Comparison of ENCODE assay signal across 27 cellular contexts in the genomic region with DNA sequence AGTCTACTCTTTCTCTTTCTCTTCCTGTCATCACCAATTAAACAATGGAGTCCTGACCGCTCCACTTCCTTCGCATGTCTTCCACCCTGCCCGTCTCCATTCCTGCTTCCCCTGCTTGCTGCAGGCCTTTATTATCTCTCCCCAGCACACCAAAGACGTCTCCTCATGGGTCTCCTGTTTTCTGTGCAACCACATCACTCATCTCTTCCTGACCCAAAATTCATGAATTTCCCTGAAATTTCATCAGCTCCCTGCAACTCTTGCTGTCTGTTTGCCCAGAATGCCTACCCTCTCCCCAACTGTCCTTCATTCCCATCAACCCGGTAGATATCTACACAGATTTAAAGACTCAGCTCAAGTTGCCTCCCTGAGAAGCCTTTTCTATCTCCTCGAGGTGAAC.
"Had no signal": no experiment of that assay in that cellular context is flagged by ENCODE, and none has a peak within 500 bp of the region (broad histone marks: within the 10 kb centered on the region; RNA-seq: fewer than 3 reads in every experiment).

No MANE protein-coding gene starts in this region.

- H3K9me3 ChIP-seq: neutrophil, pancreas, prostate gland, right lobe of liver, sigmoid colon, stomach, thoracic aorta, thyroid gland, tibial nerve, upper lobe of right lung, uterus had no signal

- H3K36me3 ChIP-seq: neutrophil, pancreas, prostate gland, right lobe of liver, sigmoid colon, stomach, thoracic aorta, thyroid gland, tibial nerve, upper lobe of right lung, uterus had no signal

- DNase-seq: naive thymus-derived CD8-positive, alpha-beta T cell; nephron progenitor cell; nucleus accumbens; pancreas; right cardiac atrium; right lobe of liver; sigmoid colon; small intestine; stimulated activated CD4-positive, alpha-beta T cell treated with anti-CD3 and anti-CD28 coated beads, Interleukin-15, amount 100 ng/mL, for 24 hours; stimulated activated CD4-positive, alpha-beta T cell treated with anti-CD3 and anti-CD28 coated beads, Interleukin-2, amount 100 ng/mL, for 24 hours; stimulated activated CD4-positive, alpha-beta T cell treated with anti-CD3 and anti-CD28 coated beads, Interleukin-2, amount 100 ng/mL, for 48 hours; stimulated activated CD4-positive, alpha-beta T cell treated with anti-CD3 and anti-CD28 coated beads, Interleukin-4, amount 100 ng/mL, for 24 hours; stimulated activated naive B cell treated with anti-CD40 and anti-IgM and Interleukin-4, amounts not matched to agents 10 μg/mL and 1 μg/mL and 100 μg/mL, for 72 hours; stimulated activated naive CD4-positive, alpha-beta T cell treated with Interleukin-2 at 50 U/mL for 16 hours; stomach; thyroid gland; upper lobe of right lung; uterus had no signal

- H3K27me3 Mint-ChIP-seq: stimulated activated naive CD8-positive, alpha-beta T cell treated with anti-CD3 and anti-CD28 coated beads, Interleukin-15, Interleukin-2, amounts not matched to agents 100 ng/mL and 50 ng/mL, for 24 hours had no signal

- ATAC-seq: naive thymus-derived CD8-positive, alpha-beta T cell; natural killer cell treated with Interleukin-12 subunit alpha and Interleukin-12 subunit beta and Interleukin-15 and Interleukin-18, amount 100 ng/mL, for 72 hours; pancreas; right cardiac atrium; right lobe of liver; stimulated activated effector memory CD8-positive, alpha-beta T cell treated with anti-CD3 and anti-CD28 coated beads, Interleukin-12 subunit alpha, Interleukin-12 subunit beta, amount 100 ng/mL, for 72 hours; stimulated activated naive B cell treated with anti-CD40 and anti-IgM and Interleukin-4, amounts not matched to agents 10 μg/mL and 1 μg/mL and 100 μg/mL, for 72 hours; upper lobe of right lung had no signal

- H3K4me3 Mint-ChIP-seq: naive thymus-derived CD8-positive, alpha-beta T cell; natural killer cell treated with Interleukin-12 subunit alpha and Interleukin-12 subunit beta and Interleukin-15 and Interleukin-18, amount 100 ng/mL, for 72 hours; nephron progenitor cell; neural crest cell; stimulated activated effector memory CD8-positive, alpha-beta T cell treated with anti-CD3 and anti-CD28 coated beads, Interleukin-12 subunit alpha, Interleukin-12 subunit beta, amount 100 ng/mL, for 72 hours; stimulated activated naive B cell treated with anti-CD40 and anti-IgM and Interleukin-4, amounts not matched to agents 10 μg/mL and 1 μg/mL and 100 μg/mL, for 72 hours; stimulated activated naive CD8-positive, alpha-beta T cell treated with anti-CD3 and anti-CD28 coated beads, Interleukin-15, Interleukin-2, amounts not matched to agents 100 ng/mL and 50 ng/mL, for 24 hours; type B pancreatic cell had no signal

- H3K27me3 ChIP-seq: neutrophil, pancreas, right lobe of liver, thyroid gland, tibial nerve, upper lobe of right lung, uterus had no signal

- H3K36me3 Mint-ChIP-seq: stimulated activated effector memory CD8-positive, alpha-beta T cell treated with anti-CD3 and anti-CD28 coated beads, Interleukin-12 subunit alpha, Interleukin-12 subunit beta, amount 100 ng/mL, for 72 hours; type B pancreatic cell had no signal

- H3K27ac ChIP-seq: neutrophil, pancreas, prostate gland, right lobe of liver, sigmoid colon, stomach, thoracic aorta, thyroid gland, tibial nerve, upper lobe of right lung, uterus had no signal

- H3K4me3 ChIP-seq: pancreas, prostate gland, right lobe of liver, sigmoid colon, stomach, thoracic aorta, thyroid gland, tibial nerve, upper lobe of right lung, uterus had no signal

- H3K27ac Mint-ChIP-seq: naive thymus-derived CD8-positive, alpha-beta T cell; natural killer cell treated with Interleukin-12 subunit alpha and Interleukin-12 subunit beta and Interleukin-15 and Interleukin-18, amount 100 ng/mL, for 72 hours; nephron progenitor cell; stimulated activated effector memory CD8-positive, alpha-beta T cell treated with anti-CD3 and anti-CD28 coated beads, Interleukin-12 subunit alpha, Interleukin-12 subunit beta, amount 100 ng/mL, for 72 hours; stimulated activated naive B cell treated with anti-CD40 and anti-IgM and Interleukin-4, amounts not matched to agents 10 μg/mL and 1 μg/mL and 100 μg/mL, for 72 hours; stimulated activated naive CD8-positive, alpha-beta T cell treated with anti-CD3 and anti-CD28 coated beads, Interleukin-15, Interleukin-2, amounts not matched to agents 100 ng/mL and 50 ng/mL, for 24 hours; type B pancreatic cell had no signal

- H3K4me1 Mint-ChIP-seq: neural crest cell had no signal

- H3K9me3 Mint-ChIP-seq: naive thymus-derived CD8-positive, alpha-beta T cell; natural killer cell treated with Interleukin-12 subunit alpha and Interleukin-12 subunit beta and Interleukin-15 and Interleukin-18, amount 100 ng/mL, for 72 hours; neural crest cell; stimulated activated effector memory CD8-positive, alpha-beta T cell treated with anti-CD3 and anti-CD28 coated beads, Interleukin-12 subunit alpha, Interleukin-12 subunit beta, amount 100 ng/mL, for 72 hours; stimulated activated naive B cell treated with anti-CD40 and anti-IgM and Interleukin-4, amounts not matched to agents 10 μg/mL and 1 μg/mL and 100 μg/mL, for 72 hours; stimulated activated naive CD8-positive, alpha-beta T cell treated with anti-CD3 and anti-CD28 coated beads, Interleukin-15, Interleukin-2, amounts not matched to agents 100 ng/mL and 50 ng/mL, for 24 hours; type B pancreatic cell had no signal

- H3K4me1 ChIP-seq: prostate gland, right lobe of liver, uterus had no signal
